8 cellular contexts compared by ENCODE assay signal in genomic region chr18:6729247-6730091, GRCh38.
DNase-seq lines count a peak whose midpoint lies in the region; ATAC-seq and TF ChIP-seq lines count a peak whose summit lies in the region.

Gene ARHGAP28, plus strand, starts transcription at chr18:6729716. Its CDS starts 106 bp downstream, at chr18:6729822.

- no CpG with 5 or more reads among the region's 96 CpGs for WGBS in iPS DF 6.9 (ENCODE audit: insufficient coverage, insufficient read length)

- peak within 1 kb of the TSS; percentile 68 for H3K4me3 ChIP-seq in brain microvascular endothelial cell (ENCODE audit: low read depth, low read length)
- H3K4me3 ChIP-seq in iPS DF 6.9 (ENCODE audit: low read length), result peak within 1 kb of the TSS; percentile 81; the same call in 1 of the 2 replicates

- H3K36me3 ChIP-seq in brain microvascular endothelial cell (replicated peaks) (no peaks in the 10 kb centered on the region), iPS DF 6.9 (ENCODE audit: control insufficient read depth, insufficient read depth, low read length) (no peaks in the 10 kb centered on the region)

- peak; percentile 29 for DNase-seq in stimulated activated CD4-positive, alpha-beta T cell treated with anti-CD3 and anti-CD28 coated beads, Interleukin-15, amount 100 ng/mL, for 24 hours
- DNase-seq in stimulated activated CD4-positive, alpha-beta T cell treated with anti-CD3 and anti-CD28 coated beads, Interleukin-4, amount 100 ng/mL, for 1 hour, result no peak
- DNase-seq in NCI-H748 treated with DMSO at 0.1 percent for 48 hours (lab: John Stamatoyannopoulos, UW), result peak; percentile 93
- peak; percentile 87 for DNase-seq in brain microvascular endothelial cell
- DNase-seq in iPS DF 6.9 (ENCODE audit: low read depth, low spot score), result peak; percentile 54
- DNase-seq in putamen (ENCODE audit: low spot score), result peak; percentile 70
- no peak for DNase-seq in SHP77 treated with DMSO at 0.1 percent for 48 hours (lab: John Stamatoyannopoulos, UW)

- in situ Hi-C loops in brain microvascular endothelial cell (cut with HindIII; ENCODE audit: low pct_ligation_motif_present, low sequenced_read_pairs), result loop anchor here (25.0 kb wide), 1 partner anchor 92 kb away; no protein-coding TSS in a partner anchor

- H3K4me1 ChIP-seq in iPS DF 6.9 (ENCODE audit: control insufficient read depth, insufficient read depth, low read length), result peaks cover 5% of the 10 kb centered on the region; the same call in 1 of the 2 replicates

- no peaks in the 10 kb centered on the region for H3K27me3 ChIP-seq in brain microvascular endothelial cell (replicated peaks)
- H3K27me3 ChIP-seq in iPS DF 6.9 (ENCODE audit: control insufficient read depth, insufficient read depth, low read length), result no peaks in the 10 kb centered on the region

- H3K27ac ChIP-seq in brain microvascular endothelial cell (peak within 1 kb of the TSS; percentile 52), iPS DF 6.9 (ENCODE audit: low read length) (no peak within 1 kb of the TSS)

- ATAC-seq in HG03354 (IDR thresholded peaks at IDR 0.05; ENCODE audit: poor library complexity, severe bottlenecking, unreplicated experiment), result peak; percentile 67

- TF ChIP-seq CTCF in brain microvascular endothelial cell (IDR thresholded peaks at IDR 0.05; ENCODE audit: low read depth, low read length, missing control alignments), result peak; percentile 31

- H3K9me3 ChIP-seq in iPS DF 6.9 (ENCODE audit: control insufficient read depth, insufficient read depth, low read length), result no peaks in the 10 kb centered on the region

Comparison
In these comparisons a context has a peak if more than half of its experiments do, and no peak if none do; other contexts are left out.
1. DNase-seq: peak in stimulated activated CD4-positive, alpha-beta T cell treated with anti-CD3 and anti-CD28 coated beads, Interleukin-15, amount 100 ng/mL, for 24 hours (single experiment), NCI-H748 treated with DMSO at 0.1 percent for 48 hours (single experiment), brain microvascular endothelial cell (single experiment), iPS DF 6.9 (single experiment) and putamen (single experiment); none in stimulated activated CD4-positive, alpha-beta T cell treated with anti-CD3 and anti-CD28 coated beads, Interleukin-4, amount 100 ng/mL, for 1 hour (single experiment) and SHP77 treated with DMSO at 0.1 percent for 48 hours (single experiment).